In genomic region chr10:126027707-126028106, GRCh38 we compare ENCODE assay signal across 34 cellular contexts.
"Had no signal": no experiment of that assay in that cellular context is flagged by ENCODE, and none has a peak within 500 bp of the region (broad histone marks: within the 10 kb centered on the region; RNA-seq: fewer than 3 reads in every experiment).

No MANE protein-coding gene starts in this region.

- H3K36me3 ChIP-seq: breast epithelium had no signal

- H3K27me3 Mint-ChIP-seq: activated B cell treated with CpG ODN at 0.5 μM for 24 hours; activated CD4-positive, alpha-beta memory T cell treated with anti-CD3 and anti-CD28 coated beads, Interleukin-2, amount 10 ng/mL, durations not matched to agents 7 days and 5 days; activated CD4-positive, alpha-beta T cell treated with anti-CD3 and anti-CD28 coated beads, Interleukin-2, amount 10 ng/mL, durations not matched to agents 7 days and 5 days; activated CD8-positive, alpha-beta memory T cell treated with anti-CD3 and anti-CD28 coated beads, Interleukin-2, amount 10 ng/mL, durations not matched to agents 7 days and 5 days; activated naive CD4-positive, alpha-beta T cell treated with anti-CD3 and anti-CD28 coated beads, Interleukin-2, amount 10 ng/mL, durations not matched to agents 7 days and 5 days; activated naive CD8-positive, alpha-beta T cell; activated T-cell treated with anti-CD3 and anti-CD28 coated beads, Interleukin-2, amount 50 U/mL, for 24 hours had no signal

- H3K27ac ChIP-seq: body of pancreas, brain microvascular endothelial cell, breast epithelium, VCaP had no signal

- H3K4me3 ChIP-seq: body of pancreas, breast epithelium had no signal

- DNase-seq: activated B cell treated with CpG ODN at 0.5 μM for 24 hours; activated CD4-positive, alpha-beta memory T cell treated with anti-CD3 and anti-CD28 coated beads, Interleukin-2, amount 10 ng/mL, durations not matched to agents 7 days and 5 days; activated CD4-positive, alpha-beta T cell treated with anti-CD3 and anti-CD28 coated beads for 4 hours; activated CD4-positive, alpha-beta T cell treated with anti-CD3 and anti-CD28 coated beads, Interleukin-2, amount 10 ng/mL, durations not matched to agents 7 days and 5 days; activated CD4-positive, alpha-beta T cell treated with anti-CD3 and anti-CD28 coated beads, Interleukin-2, amount 50 U/mL, for 48 hours; activated CD4-positive, CD25-positive, alpha-beta regulatory T cell treated with anti-CD3 and anti-CD28 coated beads, Interleukin-2, amount 50 U/mL, for 72 hours; activated CD8-positive, alpha-beta memory T cell treated with anti-CD3 and anti-CD28 coated beads for 24 hours; activated CD8-positive, alpha-beta memory T cell treated with anti-CD3 and anti-CD28 coated beads, Interleukin-2, amount 10 ng/mL, durations not matched to agents 7 days and 5 days; activated CD8-positive, alpha-beta memory T cell treated with anti-CD3 and anti-CD28 coated beads, Interleukin-2, amount 50 U/mL, for 48 hours; activated CD8-positive, alpha-beta T cell treated with anti-CD3 and anti-CD28 coated beads, Interleukin-2, amount 10 ng/mL, durations not matched to agents 7 days and 5 days; activated effector memory CD4-positive, alpha-beta T cell treated with Interleukin-2 at 50 U/mL for 16 hours; activated gamma-delta T cell; activated naive CD4-positive, alpha-beta T cell treated with anti-CD3 and anti-CD28 coated beads, Interleukin-2, amount 10 ng/mL, durations not matched to agents 7 days and 5 days; activated naive CD4-positive, alpha-beta T cell treated with Interleukin-2 at 50 U/mL for 16 hours; activated naive CD8-positive, alpha-beta T cell treated with anti-CD3 and anti-CD28 coated beads, Interleukin-2, amount 10 ng/mL, durations not matched to agents 7 days and 5 days; activated naive CD8-positive, alpha-beta T cell treated with anti-CD3 and anti-CD28 coated beads, Interleukin-2, amount 50 U/mL, for 24 hours; activated T-cell treated with anti-CD3 and anti-CD28 coated beads, Interleukin-2, amount 50 U/mL, for 24 hours; activated T-cell treated with anti-CD3 and anti-CD28 coated beads, Interleukin-2, amount 50 U/mL, for 48 hours; amygdala; anterior cingulate cortex; body of pancreas; brain microvascular endothelial cell; central memory CD4-positive, alpha-beta T cell; T-helper 1 cell; T-helper 2 cell; T-helper 9 cell had no signal

- H3K4me3 Mint-ChIP-seq: activated B cell treated with CpG ODN at 0.5 μM for 24 hours; activated CD4-positive, alpha-beta memory T cell treated with anti-CD3 and anti-CD28 coated beads, Interleukin-2, amount 10 ng/mL, durations not matched to agents 7 days and 5 days; activated CD4-positive, alpha-beta T cell treated with anti-CD3 and anti-CD28 coated beads, Interleukin-2, amount 10 ng/mL, durations not matched to agents 7 days and 5 days; activated CD8-positive, alpha-beta memory T cell treated with anti-CD3 and anti-CD28 coated beads, Interleukin-2, amount 10 ng/mL, durations not matched to agents 7 days and 5 days; activated CD8-positive, alpha-beta T cell treated with anti-CD3 and anti-CD28 coated beads, Interleukin-2, amount 10 ng/mL, durations not matched to agents 7 days and 5 days; activated naive CD4-positive, alpha-beta T cell treated with anti-CD3 and anti-CD28 coated beads, Interleukin-2, amount 10 ng/mL, durations not matched to agents 7 days and 5 days; activated naive CD4-positive, alpha-beta T cell treated with anti-CD3 and anti-CD28 coated beads, Interleukin-2, amount 50 U/mL, for 24 hours; activated naive CD8-positive, alpha-beta T cell; activated naive CD8-positive, alpha-beta T cell treated with anti-CD3 and anti-CD28 coated beads, Interleukin-2, amount 10 ng/mL, durations not matched to agents 7 days and 5 days; activated naive CD8-positive, alpha-beta T cell treated with anti-CD3 and anti-CD28 coated beads, Interleukin-2, amount 50 U/mL, for 24 hours; activated T-cell treated with anti-CD3 and anti-CD28 coated beads, Interleukin-2, amount 50 U/mL, for 24 hours; T-helper 1 cell treated with Interleukin-12 subunit alpha and Interleukin-12 subunit beta and Interleukin-4 antibody, amounts not matched to agents 30 μg/mL and 1 μg/mL, for 36 hours; T-helper 2 cell treated with Interferon-gamma antibody and Interleukin-4, amounts not matched to agents 5 μg/mL and 100 μg/mL, for 36 hours had no signal

- H3K4me1 Mint-ChIP-seq: activated CD4-positive, alpha-beta memory T cell treated with anti-CD3 and anti-CD28 coated beads, Interleukin-2, amount 10 ng/mL, durations not matched to agents 7 days and 5 days; activated CD4-positive, alpha-beta T cell treated with anti-CD3 and anti-CD28 coated beads, Interleukin-2, amount 10 ng/mL, durations not matched to agents 7 days and 5 days; activated CD8-positive, alpha-beta memory T cell treated with anti-CD3 and anti-CD28 coated beads, Interleukin-2, amount 10 ng/mL, durations not matched to agents 7 days and 5 days; activated naive CD4-positive, alpha-beta T cell treated with anti-CD3 and anti-CD28 coated beads, Interleukin-2, amount 10 ng/mL, durations not matched to agents 7 days and 5 days; activated naive CD4-positive, alpha-beta T cell treated with anti-CD3 and anti-CD28 coated beads, Interleukin-2, amount 50 U/mL, for 24 hours; activated naive CD8-positive, alpha-beta T cell treated with anti-CD3 and anti-CD28 coated beads, Interleukin-2, amount 10 ng/mL, durations not matched to agents 7 days and 5 days; activated naive CD8-positive, alpha-beta T cell treated with anti-CD3 and anti-CD28 coated beads, Interleukin-2, amount 50 U/mL, for 24 hours had no signal

- H3K9me3 Mint-ChIP-seq: activated CD4-positive, alpha-beta T cell treated with anti-CD3 and anti-CD28 coated beads, Interleukin-2, amount 10 ng/mL, durations not matched to agents 7 days and 5 days; T-helper 2 cell treated with Interferon-gamma antibody and Interleukin-4, amounts not matched to agents 5 μg/mL and 100 μg/mL, for 36 hours had no signal

- H3K27me3 ChIP-seq: body of pancreas, brain microvascular endothelial cell, breast epithelium had no signal

- H3K27ac Mint-ChIP-seq: activated B cell treated with CpG ODN at 0.5 μM for 24 hours; activated CD4-positive, alpha-beta memory T cell treated with anti-CD3 and anti-CD28 coated beads, Interleukin-2, amount 10 ng/mL, durations not matched to agents 7 days and 5 days; activated CD4-positive, alpha-beta T cell treated with anti-CD3 and anti-CD28 coated beads, Interleukin-2, amount 10 ng/mL, durations not matched to agents 7 days and 5 days; activated CD8-positive, alpha-beta memory T cell treated with anti-CD3 and anti-CD28 coated beads, Interleukin-2, amount 10 ng/mL, durations not matched to agents 7 days and 5 days; activated CD8-positive, alpha-beta T cell treated with anti-CD3 and anti-CD28 coated beads, Interleukin-2, amount 10 ng/mL, durations not matched to agents 7 days and 5 days; activated naive CD4-positive, alpha-beta T cell treated with anti-CD3 and anti-CD28 coated beads, Interleukin-2, amount 10 ng/mL, durations not matched to agents 7 days and 5 days; activated naive CD4-positive, alpha-beta T cell treated with anti-CD3 and anti-CD28 coated beads, Interleukin-2, amount 50 U/mL, for 24 hours; activated naive CD8-positive, alpha-beta T cell; activated naive CD8-positive, alpha-beta T cell treated with anti-CD3 and anti-CD28 coated beads, Interleukin-2, amount 10 ng/mL, durations not matched to agents 7 days and 5 days; activated naive CD8-positive, alpha-beta T cell treated with anti-CD3 and anti-CD28 coated beads, Interleukin-2, amount 50 U/mL, for 24 hours; activated T-cell treated with anti-CD3 and anti-CD28 coated beads, Interleukin-2, amount 50 U/mL, for 24 hours; activated T-helper 2 cell treated with anti-CD3 and anti-CD28 coated beads, Interferon-gamma antibody, Interleukin-2, Interleukin-4, amounts not matched to agents 10 μg/mL and 5 μg/mL and 100 μg/mL, durations not matched to agents 14 hours and 24 hours and 36 hours; T-helper 1 cell treated with Interleukin-12 subunit alpha and Interleukin-12 subunit beta and Interleukin-4 antibody, amounts not matched to agents 30 μg/mL and 1 μg/mL, for 36 hours; T-helper 2 cell treated with Interferon-gamma antibody and Interleukin-4, amounts not matched to agents 5 μg/mL and 100 μg/mL, for 36 hours had no signal

- ATAC-seq: activated CD8-positive, alpha-beta memory T cell treated with anti-CD3 and anti-CD28 coated beads, Interleukin-2, amount 10 ng/mL, durations not matched to agents 7 days and 5 days; activated CD8-positive, alpha-beta T cell treated with anti-CD3 and anti-CD28 coated beads, Interleukin-2, amount 10 ng/mL, durations not matched to agents 7 days and 5 days; activated naive CD8-positive, alpha-beta T cell treated with anti-CD3 and anti-CD28 coated beads, Interleukin-2, amount 50 U/mL, for 24 hours; body of pancreas had no signal

- H3K36me3 Mint-ChIP-seq: activated CD8-positive, alpha-beta memory T cell treated with anti-CD3 and anti-CD28 coated beads, Interleukin-2, amount 10 ng/mL, durations not matched to agents 7 days and 5 days; activated naive CD4-positive, alpha-beta T cell treated with anti-CD3 and anti-CD28 coated beads, Interleukin-2, amount 10 ng/mL, durations not matched to agents 7 days and 5 days; activated naive CD4-positive, alpha-beta T cell treated with anti-CD3 and anti-CD28 coated beads, Interleukin-2, amount 50 U/mL, for 24 hours; activated naive CD8-positive, alpha-beta T cell; activated naive CD8-positive, alpha-beta T cell treated with anti-CD3 and anti-CD28 coated beads, Interleukin-2, amount 10 ng/mL, durations not matched to agents 7 days and 5 days had no signal

- FAIRE-seq: TTC549 had no signal

- H3K4me1 ChIP-seq: body of pancreas, breast epithelium had no signal
